ENCODE assay signal across 26 cellular contexts in genomic region chr9:111812337-111812736, GRCh38. TPM values are rescaled to one million over a fixed set of nuclear protein-coding genes. Genes with fewer than 3 reads are reported as not detected.
A peak's percentile ranks its signal among the peaks of the same experiment; 100 is the strongest.
DNase-seq lines count a peak whose midpoint lies in the region; ATAC-seq, FAIRE-seq and TF ChIP-seq lines count a peak whose summit lies in the region.
"Had no signal": no experiment of that assay in that cellular context is flagged by ENCODE, and none has a peak within 500 bp of the region (broad histone marks: within the 10 kb centered on the region; RNA-seq: fewer than 3 reads in every experiment).

No MANE protein-coding gene starts in this region.

- no peaks in the 10 kb centered on the region for H3K9me3 Mint-ChIP-seq in stimulated activated naive B cell treated with anti-CD40 and anti-IgM and Interleukin-4, amounts not matched to agents 10 μg/mL and 1 μg/mL and 100 μg/mL, for 72 hours
- H3K9me3 Mint-ChIP-seq: CD4-positive, alpha-beta memory T cell; HFFc6 had no signal

- POLR2A ChIA-PET in H1 (lab: Charles Lee; ENCODE audit: partially characterized antibody), result no interaction called here

- no peak for TF ChIP-seq EP300 in H1 (IDR thresholded peaks at IDR 0.05; ENCODE audit: borderline replicate concordance in 1 of 2, low read depth in 2 of 2, low read length in 2 of 2)

- TF ChIP-seq POLR2A in H1 (IDR thresholded peaks at IDR 0.05; ENCODE audit: control extremely low read depth in 1 of 2, low read depth in 2 of 2, low read length in 2 of 2), result no peak
- TF ChIP-seq POLR2A in prostate gland (IDR thresholded peaks at IDR 0.05), result no peak

- H3K36me3 Mint-ChIP-seq in stimulated activated naive B cell treated with anti-CD40 and anti-IgM and Interleukin-4, amounts not matched to agents 10 μg/mL and 1 μg/mL and 100 μg/mL, for 72 hours, result no peaks in the 10 kb centered on the region
- H3K36me3 Mint-ChIP-seq: CD14-positive monocyte; CD4-positive, alpha-beta memory T cell had no signal

- no peak overlapping the region for H3K4ac ChIP-seq in H1 (replicated peaks; ENCODE audit: insufficient read length, low read depth, low read length)

- H3K27me3 ChIP-seq in BLaER1 (no peaks in the 10 kb centered on the region), H1 (replicated peaks in 1 of 4; ENCODE audit: control insufficient read depth in 3 of 4, extremely low read depth in 1 of 4, insufficient read depth in 3 of 4, low read length in 3 of 4) (no peaks in the 10 kb centered on the region), prostate gland (replicated peaks; ENCODE audit: insufficient read depth) (no peaks in the 10 kb centered on the region)

- H3K4me1 ChIP-seq in BLaER1 (peaks cover 6% of the 10 kb centered on the region), H1 (replicated peaks in 1 of 4; ENCODE audit: control insufficient read depth in 3 of 4, insufficient read depth in 4 of 4, low read length in 3 of 4) (no peaks in the 10 kb centered on the region), prostate gland (replicated peaks) (no peaks in the 10 kb centered on the region)
- H3K4me1 ChIP-seq: A549 had no signal

- peak overlapping the region; percentile 6; the same call in 1 of the 2 replicates for H2AFZ ChIP-seq in H1 (ENCODE audit: low read length)
- H2AFZ ChIP-seq: GM23248 had no signal

- no peak overlapping the region for H3K18ac ChIP-seq in H1 (ENCODE audit: extremely low read depth, low read length)

- no peak overlapping the region for H3K9ac ChIP-seq in BLaER1
- H3K9ac ChIP-seq in H1 (replicated peaks in 1 of 4; ENCODE audit: extremely low read depth in 1 of 4, low read depth in 3 of 4, low read length in 3 of 4), result no peak overlapping the region
- H3K9ac ChIP-seq: GM23248, KMS-11 had no signal

- H2BK120ac ChIP-seq in H1 (replicated peaks; ENCODE audit: low read depth, low read length), result no peak overlapping the region

- H3K27ac ChIP-seq in BLaER1 (no peak overlapping the region), H1 (ENCODE audit: low read depth, low read length) (no peak overlapping the region), prostate gland (no peak overlapping the region)
- H3K27ac ChIP-seq: 22Rv1, A549, GM23248, KMS-11 had no signal

- no peak overlapping the region for H2BK20ac ChIP-seq in H1 (ENCODE audit: low read length)

- no peaks in the 10 kb centered on the region for H3K23me2 ChIP-seq in H1 (ENCODE audit: low read depth, low read length)

- no peak overlapping the region for H3K4me3 ChIP-seq in BLaER1
- H3K4me3 ChIP-seq in H1 (ENCODE audit: extremely low read depth in 1 of 4, insufficient read depth in 2 of 4, low read depth in 3 of 4, low read length in 4 of 4), result no peak overlapping the region
- no peak overlapping the region for H3K4me3 ChIP-seq in prostate gland
- H3K4me3 ChIP-seq: A549, GM23248 had no signal

- H3K36me3 ChIP-seq in BLaER1 (no peaks in the 10 kb centered on the region), H1 (ENCODE audit: control insufficient read depth in 2 of 4, insufficient read depth in 4 of 4, low read length in 3 of 4) (no peaks in the 10 kb centered on the region), prostate gland (no peaks in the 10 kb centered on the region)

- H3K79me1 ChIP-seq in H1 (ENCODE audit: low read depth, low read length), result no peaks in the 10 kb centered on the region

- H3K4me1 Mint-ChIP-seq in stimulated activated naive B cell treated with anti-CD40 and anti-IgM and Interleukin-4, amounts not matched to agents 10 μg/mL and 1 μg/mL and 100 μg/mL, for 72 hours, result peaks cover 6% of the 10 kb centered on the region in 2 donors
- H3K4me1 Mint-ChIP-seq: CD14-positive monocyte; CD4-positive, alpha-beta memory T cell had no signal

- H2BK15ac ChIP-seq in H1 (ENCODE audit: low read length), result no peak overlapping the region

- TF ChIP-seq RAD21 in H1 (IDR thresholded peaks at IDR 0.05 in 1 of 2, conservative IDR thresholded peaks at IDR 0.05 in 1 of 2; ENCODE audit: low read depth in 2 of 2, low read length in 2 of 2), result no peak

- H2BK5ac ChIP-seq in H1 (ENCODE audit: low read depth, low read length), result no peak overlapping the region

- no peak overlapping the region for H3K56ac ChIP-seq in H1 (replicated peaks; ENCODE audit: insufficient read length, low read depth, low read length)

- no peak overlapping the region for H2BK12ac ChIP-seq in H1 (ENCODE audit: low read depth, low read length)

- DNase-seq in SK-MEL-5 (ENCODE audit: low read depth, low spot score) (peak; percentile 99), H1 (ENCODE audit: low read depth in 1 of 2, low spot score in 2 of 2) (no peak), prostate gland (ENCODE audit: low spot score) (no peak), cortex of kidney (lab: John Stamatoyannopoulos, UW) (no peak)
- DNase-seq in stimulated activated naive B cell treated with anti-CD40 and anti-IgM and Interleukin-4, amounts not matched to agents 10 μg/mL and 1 μg/mL and 100 μg/mL, for 72 hours, result no peak
- DNase-seq: AML-193; CD4-positive, alpha-beta memory T cell; COR-L47; DMS 273 treated with DMSO at 0.1 percent for 48 hours; DMS53; DND-41; EL; GM23248; H7; HFFc6 had no signal

- 85% methylated on average over 3 of the region's 3 CpGs; no CpG with 5 or more reads in 1 of the 2 experiments for WGBS in H1 (ENCODE audit: extremely low coverage in 1 of 2, insufficient coverage in 1 of 2, insufficient read length in 1 of 2, insufficient replicate concordance in 2 of 2, low coverage in 1 of 2, low lambda C conversion rate in 2 of 2, missing lambda C conversion rate in 1 of 2), 2 experiments
- WGBS in prostate gland, result 89% methylated on average over 3 of the region's 3 CpGs

- in situ Hi-C loops in SK-MEL-5 (cut with HindIII; ENCODE audit: low pct_unique_long_range_greater_than_20kb, low sequenced_read_pairs), result no loop called here

- H3K4me3 Mint-ChIP-seq in stimulated activated naive B cell treated with anti-CD40 and anti-IgM and Interleukin-4, amounts not matched to agents 10 μg/mL and 1 μg/mL and 100 μg/mL, for 72 hours, result no peak overlapping the region
- H3K4me3 Mint-ChIP-seq: CD14-positive monocyte; CD4-positive, alpha-beta memory T cell; HFFc6 had no signal

- intact Hi-C loops in prostate gland (cut with DNase I), result no loop called here

- no peaks in the 10 kb centered on the region for H3K79me2 ChIP-seq in H1 (ENCODE audit: control insufficient read depth in 1 of 2, insufficient read depth in 2 of 2, low read length in 2 of 2)

- H3K27me3 Mint-ChIP-seq in stimulated activated naive B cell treated with anti-CD40 and anti-IgM and Interleukin-4, amounts not matched to agents 10 μg/mL and 1 μg/mL and 100 μg/mL, for 72 hours, result no peaks in the 10 kb centered on the region
- H3K27me3 Mint-ChIP-seq: CD4-positive, alpha-beta memory T cell had no signal

- no peak for TF ChIP-seq CTCF in H1 (IDR thresholded peaks at IDR 0.05; ENCODE audit: control extremely low read depth in 1 of 3, insufficient read depth in 1 of 3, low read depth in 1 of 3, low read length in 3 of 3)
- no peak for TF ChIP-seq CTCF in prostate gland (IDR thresholded peaks at IDR 0.05)

- H2AK5ac ChIP-seq in H1 (ENCODE audit: low read depth, low read length), result no peak overlapping the region

- FAIRE-seq in H1 (lab: Jason Lieb, UNC), result no peak
- FAIRE-seq: A549, GM12891 had no signal

- no peaks in the 10 kb centered on the region for H3K9me3 ChIP-seq in BLaER1
- no peaks in the 10 kb centered on the region for H3K9me3 ChIP-seq in H1 (ENCODE audit: insufficient read depth in 2 of 2, low read depth in 1 of 2, low read length in 1 of 2)
- H3K9me3 ChIP-seq in prostate gland, result no peaks in the 10 kb centered on the region
- H3K9me3 ChIP-seq: A549 had no signal

- H3K14ac ChIP-seq in H1 (ENCODE audit: insufficient read length), result no peak overlapping the region

- CTCF ChIA-PET in H1 (lab: Charles Lee; ENCODE audit: partially characterized antibody), result no interaction called here

- H4K20me1 ChIP-seq in BLaER1 (no peaks in the 10 kb centered on the region), H1 (replicated peaks in 1 of 2; ENCODE audit: control insufficient read depth in 1 of 2, insufficient read depth in 2 of 2, low read length in 2 of 2) (no peaks in the 10 kb centered on the region)

- H4K8ac ChIP-seq in H1 (ENCODE audit: extremely low read depth, insufficient read depth, low read length), result no peak overlapping the region

- H3K23ac ChIP-seq in H1 (ENCODE audit: insufficient read length), result no peak overlapping the region

- H3K27ac Mint-ChIP-seq in stimulated activated naive B cell treated with anti-CD40 and anti-IgM and Interleukin-4, amounts not matched to agents 10 μg/mL and 1 μg/mL and 100 μg/mL, for 72 hours, result no peak overlapping the region
- H3K27ac Mint-ChIP-seq: CD14-positive monocyte, HFFc6 had no signal

- no peak overlapping the region for H4K5ac ChIP-seq in H1 (ENCODE audit: insufficient read length, low read depth, low read length)

- peak; percentile 54 to 55 for ATAC-seq in stimulated activated naive B cell treated with anti-CD40 and anti-IgM and Interleukin-4, amounts not matched to agents 10 μg/mL and 1 μg/mL and 100 μg/mL, for 72 hours (replicated peaks)
- ATAC-seq in HG02610 (IDR thresholded peaks at IDR 0.05; ENCODE audit: unreplicated experiment), result no peak
- ATAC-seq: A549, HCT116 had no signal

- H4K91ac ChIP-seq in H1 (replicated peaks; ENCODE audit: insufficient read length, low read length), result no peak overlapping the region

- peak overlapping the region; percentile 27; the same call in 1 of the 2 replicates for H3K4me2 ChIP-seq in BLaER1
- H3K4me2 ChIP-seq in H1 (ENCODE audit: insufficient read depth in 1 of 2, low read depth in 2 of 2, low read length in 2 of 2), result no peak overlapping the region
- H3K4me2 ChIP-seq: A549, KMS-11 had no signal

RNA-seq across cellular contexts. Expression of gene SHOC1, which starts 17.6 kb away (rescaled TPM):
- 0.16 and 0.37 TPM in 2 replicates for total RNA-seq in SK-MEL-5 (2014; rRNA removed; shearing (Covaris generic))
- 0.08 TPM in 1 of 2 replicates, not detected in the other for polyA plus RNA-seq in SK-MEL-5 (2015; cell fraction: cytosol; rRNA removed)
- polyA plus RNA-seq in SK-MEL-5 (2015; cell fraction: nucleus; rRNA removed), result 1.0 and 1.4 TPM in 2 replicates
- total RNA-seq in H1 (2021; fragmentation: NEBNext Ultra II Directional; extraction: Animal tissue kit (Norgen Biotek cat#: 25700)), result not detected in 2 replicates
- not detected in 2 replicates for polyA plus RNA-seq in H1 (2011; rRNA removed)
- not detected for polyA plus RNA-seq in H1 (2011; cell fraction: cytosol; rRNA removed)
- not detected for polyA plus RNA-seq in H1 (2011; cell fraction: nucleus; rRNA removed)
- not detected in 4 replicates for polyA plus RNA-seq in H1 (2012, experiment 1 of 2)
- polyA plus RNA-seq in H1 (2012, experiment 2 of 2), result not detected
- not detected for polyA plus RNA-seq in H1 (2013, experiment 1 of 2)
- not detected for polyA plus RNA-seq in H1 (2013, experiment 2 of 2)
- polyA minus RNA-seq in H1 (2011; rRNA and poly(A)+ RNA removed), result not detected in 2 replicates
- polyA minus RNA-seq in H1 (2011; cell fraction: cytosol; rRNA and poly(A)+ RNA removed), result not detected
- not detected for polyA minus RNA-seq in H1 (2011; cell fraction: nucleus; rRNA and poly(A)+ RNA removed)
- total RNA-seq in prostate gland, result 10 to 100 TPM in 1 of 2 donors, not detected in 1; 13.6 TPM
- total RNA-seq: CD4-positive, alpha-beta memory T cell; G401; GM23248; H7; HFFc6; HT-29 had no signal
- polyA plus RNA-seq: A549, BJ, CD14-positive monocyte had no signal
